21 cellular contexts compared by ENCODE assay signal in genomic region chr12:106063826-106064575, GRCh38.
A peak's percentile ranks its signal among the peaks of the same experiment; 100 is the strongest.
DNase-seq lines count a peak whose midpoint lies in the region; ATAC-seq, FAIRE-seq and TF ChIP-seq lines count a peak whose summit lies in the region.
"Had no signal": no experiment of that assay in that cellular context is flagged by ENCODE, and none has a peak within 500 bp of the region (broad histone marks: within the 10 kb centered on the region; RNA-seq: fewer than 3 reads in every experiment).

No MANE protein-coding gene starts in this region.

- H3K14ac ChIP-seq in H1 (ENCODE audit: insufficient read length) = no peak overlapping the region

- H3K4me1 ChIP-seq in left ventricle myocardium inferior (peaks cover 48% of the 10 kb centered on the region), H1 (replicated peaks in 1 of 4; ENCODE audit: control insufficient read depth in 3 of 4, insufficient read depth in 4 of 4, low read length in 3 of 4) (peaks cover 0 to 8% (median 2%) of the 10 kb centered on the region in 4 experiments; a peak in 3 of 7 replicates), mucosa of descending colon (ENCODE audit: low read depth) (no peaks in the 10 kb centered on the region)
- H3K4me1 ChIP-seq: BLaER1 had no signal

- POLR2A ChIA-PET in H1 (lab: Charles Lee; ENCODE audit: partially characterized antibody) = interaction anchor here (0.7 kb wide), 1 partner anchor 36 kb away, joined by 3 read pairs; no protein-coding TSS in a partner anchor

- CTCF ChIA-PET in H1 (lab: Charles Lee; ENCODE audit: partially characterized antibody) = interaction anchor here (0.8 to 1.6 kb wide), 3 partner anchors 11 to 371 kb away, joined by 3 to 4 read pairs (median 3); no protein-coding TSS in a partner anchor

- no peak overlapping the region; the same call in 1 of the 2 replicates for H2BK5ac ChIP-seq in H1 (ENCODE audit: low read depth, low read length)

- no peaks in the 10 kb centered on the region for H3K79me1 ChIP-seq in H1 (ENCODE audit: low read depth, low read length)

- FAIRE-seq in H1 (lab: Jason Lieb, UNC) (no peak), GM12891 (lab: Jason Lieb, UNC) (no peak)
- FAIRE-seq: HTR-8/SVneo had no signal

- H2AK5ac ChIP-seq in H1 (ENCODE audit: low read depth, low read length) = no peak overlapping the region

- TF ChIP-seq CTCF in left ventricle myocardium inferior (IDR thresholded peaks at IDR 0.05; ENCODE audit: borderline replicate concordance) (no peak), H1 (IDR thresholded peaks at IDR 0.05; ENCODE audit: control extremely low read depth in 1 of 3, insufficient read depth in 1 of 3, low read depth in 1 of 3, low read length in 3 of 3) (no peak), nephron progenitor cell (IDR thresholded peaks at IDR 0.05) (no peak), mucosa of descending colon (IDR thresholded peaks at IDR 0.05) (no peak)

- no peaks in the 10 kb centered on the region for H3K9me3 Mint-ChIP-seq in nephron progenitor cell

- H4K91ac ChIP-seq in H1 (replicated peaks; ENCODE audit: insufficient read length, low read length) = no peak overlapping the region

- H3K9me3 ChIP-seq in left ventricle myocardium inferior (replicated peaks) (no peaks in the 10 kb centered on the region), H1 (ENCODE audit: insufficient read depth in 2 of 2, low read depth in 1 of 2, low read length in 1 of 2) (no peaks in the 10 kb centered on the region), mucosa of descending colon (no peaks in the 10 kb centered on the region)
- H3K9me3 ChIP-seq: BLaER1 had no signal

- peak overlapping the region; percentile 53 for H3K27ac ChIP-seq in left ventricle myocardium inferior (replicated peaks)
- no peak overlapping the region for H3K27ac ChIP-seq in H1 (ENCODE audit: low read depth, low read length)
- H3K27ac ChIP-seq: BLaER1, GM23248, RWPE1 had no signal

- no peak overlapping the region for H2BK120ac ChIP-seq in H1 (replicated peaks; ENCODE audit: low read depth, low read length)

- H3K4me3 Mint-ChIP-seq in nephron progenitor cell = no peak overlapping the region
- H3K4me3 Mint-ChIP-seq: CD4-positive, alpha-beta memory T cell; IgD-negative memory B cell had no signal

- H4K5ac ChIP-seq in H1 (ENCODE audit: insufficient read length, low read depth, low read length) = no peak overlapping the region

- no peak overlapping the region for H2BK12ac ChIP-seq in H1 (ENCODE audit: low read depth, low read length)

- H3K4ac ChIP-seq in H1 (replicated peaks; ENCODE audit: insufficient read length, low read depth, low read length) = no peak overlapping the region

- H3K36me3 Mint-ChIP-seq in nephron progenitor cell (ENCODE audit: low read depth) = peaks cover 59% of the 10 kb centered on the region
- H3K36me3 Mint-ChIP-seq: CD4-positive, alpha-beta memory T cell had no signal

- H3K27me3 ChIP-seq in left ventricle myocardium inferior (ENCODE audit: low read depth) = no peaks in the 10 kb centered on the region
- H3K27me3 ChIP-seq in H1 (replicated peaks in 1 of 4; ENCODE audit: control insufficient read depth in 3 of 4, extremely low read depth in 1 of 4, insufficient read depth in 3 of 4, low read length in 3 of 4) = no peaks in the 10 kb centered on the region
- H3K27me3 ChIP-seq: BLaER1 had no signal

- ATAC-seq in Right ventricle myocardium superior (ENCODE audit: poor library complexity) (no peak), mucosa of descending colon (no peak)
- ATAC-seq: PC-3 had no signal

- 72% methylated on average over 4 of the region's 4 CpGs; no CpG with 5 or more reads in 1 of the 2 experiments for WGBS in H1 (ENCODE audit: extremely low coverage in 1 of 2, insufficient coverage in 1 of 2, insufficient read length in 1 of 2, insufficient replicate concordance in 2 of 2, low coverage in 1 of 2, low lambda C conversion rate in 2 of 2, missing lambda C conversion rate in 1 of 2), 2 experiments

- no peak for TF ChIP-seq EP300 in H1 (IDR thresholded peaks at IDR 0.05; ENCODE audit: borderline replicate concordance in 1 of 2, low read depth in 2 of 2, low read length in 2 of 2)

- H4K20me1 ChIP-seq in H1 (replicated peaks in 1 of 2; ENCODE audit: control insufficient read depth in 1 of 2, insufficient read depth in 2 of 2, low read length in 2 of 2) = peaks cover 0 to 2% of the 10 kb centered on the region in 2 experiments
- H4K20me1 ChIP-seq: BLaER1 had no signal

- TF ChIP-seq RAD21 in H1 (IDR thresholded peaks at IDR 0.05 in 1 of 2, conservative IDR thresholded peaks at IDR 0.05 in 1 of 2; ENCODE audit: low read depth in 2 of 2, low read length in 2 of 2) = no peak

- intact Hi-C loops in left ventricle myocardium inferior (cut with micrococcal nuclease) = no loop called here
- intact Hi-C loops in Right ventricle myocardium superior (cut with DNase I) = no loop called here
- intact Hi-C loops in mucosa of descending colon (cut with DNase I, micrococcal nuclease) = no loop called here

- H3K23me2 ChIP-seq in H1 (ENCODE audit: low read depth, low read length) = no peaks in the 10 kb centered on the region

- no peak overlapping the region for H3K56ac ChIP-seq in H1 (replicated peaks; ENCODE audit: insufficient read length, low read depth, low read length)

- no peak overlapping the region for H3K23ac ChIP-seq in H1 (ENCODE audit: insufficient read length)

- H3K27me3 Mint-ChIP-seq in nephron progenitor cell (ENCODE audit: low read depth, poor library complexity) = no peaks in the 10 kb centered on the region

- no peak overlapping the region for H2AFZ ChIP-seq in H1 (ENCODE audit: low read length)
- H2AFZ ChIP-seq: GM23248 had no signal

- no peak overlapping the region for H3K18ac ChIP-seq in H1 (ENCODE audit: extremely low read depth, low read length)

- DNase-seq in left ventricle myocardium inferior = no peak
- no peak for DNase-seq in Right ventricle myocardium superior
- no peak for DNase-seq in H1 (ENCODE audit: low read depth in 1 of 2, low spot score in 2 of 2)
- DNase-seq in nephron progenitor cell = no peak
- no peak for DNase-seq in mucosa of descending colon
- DNase-seq in activated gamma-delta T cell (lab: John Stamatoyannopoulos, UW) = no peak
- DNase-seq in T-helper 2 cell = no peak
- DNase-seq in GM12891 (ENCODE audit: insufficient read length, low spot score) = no peak
- DNase-seq: CD4-positive, alpha-beta memory T cell; DMS153; GDM1; GM23248; Karpas-422; NCI-H1417 treated with DMSO at 0.1 percent for 48 hours; NCI-H2081; NCI-H82; PC-3 had no signal

- no peak overlapping the region for H2BK15ac ChIP-seq in H1 (ENCODE audit: low read length)

- no peak overlapping the region for H4K8ac ChIP-seq in H1 (ENCODE audit: extremely low read depth, insufficient read depth, low read length)

- H3K4me3 ChIP-seq in left ventricle myocardium inferior (no peak overlapping the region), H1 (ENCODE audit: extremely low read depth in 1 of 4, insufficient read depth in 2 of 4, low read depth in 3 of 4, low read length in 4 of 4) (no peak overlapping the region), mucosa of descending colon (no peak overlapping the region)
- H3K4me3 ChIP-seq: BLaER1, GM23248 had no signal

- peak overlapping the region; percentile 64 for H3K27ac Mint-ChIP-seq in nephron progenitor cell
- H3K27ac Mint-ChIP-seq: CD4-positive, alpha-beta memory T cell; IgD-negative memory B cell had no signal

- H3K79me2 ChIP-seq in H1 (ENCODE audit: control insufficient read depth in 1 of 2, insufficient read depth in 2 of 2, low read length in 2 of 2) = no peaks in the 10 kb centered on the region

- TF ChIP-seq POLR2A in H1 (IDR thresholded peaks at IDR 0.05; ENCODE audit: control extremely low read depth in 1 of 2, low read depth in 2 of 2, low read length in 2 of 2) = no peak
- TF ChIP-seq POLR2A in GM12891 (IDR thresholded peaks at IDR 0.05; ENCODE audit: low read depth, low read length) = no peak

- H3K4me1 Mint-ChIP-seq in nephron progenitor cell = peaks cover 24% of the 10 kb centered on the region
- H3K4me1 Mint-ChIP-seq: CD4-positive, alpha-beta memory T cell; IgD-negative memory B cell had no signal

- H3K36me3 ChIP-seq in left ventricle myocardium inferior (peaks cover 36% of the 10 kb centered on the region), H1 (ENCODE audit: control insufficient read depth in 2 of 4, insufficient read depth in 4 of 4, low read length in 3 of 4) (peaks cover 0 to 17% (median 10%) of the 10 kb centered on the region in 4 experiments; a peak in 5 of 8 replicates), mucosa of descending colon (ENCODE audit: low read depth) (no peaks in the 10 kb centered on the region)
- H3K36me3 ChIP-seq: BLaER1 had no signal

- no peak overlapping the region for H2BK20ac ChIP-seq in H1 (ENCODE audit: low read length)

- H3K4me2 ChIP-seq in H1 (ENCODE audit: insufficient read depth in 1 of 2, low read depth in 2 of 2, low read length in 2 of 2) = no peak overlapping the region
- H3K4me2 ChIP-seq: BLaER1 had no signal

- H3K9ac ChIP-seq in H1 (replicated peaks in 1 of 4; ENCODE audit: extremely low read depth in 1 of 4, low read depth in 3 of 4, low read length in 3 of 4) = no peak overlapping the region
- H3K9ac ChIP-seq: BLaER1, GM23248 had no signal

TF ChIP-seq in H1, 55 proteins besides CTCF, POLR2A, EP300 and RAD21:
- TF ChIP-seq KDM4A (IDR thresholded peaks at IDR 0.05; ENCODE audit: low read depth, low read length, severe bottlenecking) = no peak
- no peak for TF ChIP-seq SP4 (IDR thresholded peaks at IDR 0.05; ENCODE audit: low read length)
- no peak for TF ChIP-seq HDAC6 (IDR thresholded peaks at IDR 0.05; ENCODE audit: low read depth, low read length)
- TF ChIP-seq HDAC2 (IDR thresholded peaks at IDR 0.05; ENCODE audit: borderline replicate concordance in 1 of 2, low read depth in 2 of 2, low read length in 2 of 2) = 0 out of 4 replicates have a peak, but pooled peaks of 1 of the 2 experiments have one; percentile 68
- no peak for TF ChIP-seq NRF1 (IDR thresholded peaks at IDR 0.05; ENCODE audit: low read depth, low read length)
- peak; percentile 73 for TF ChIP-seq KDM1A (IDR thresholded peaks at IDR 0.05; ENCODE audit: borderline replicate concordance, low read length)
- no peak for TF ChIP-seq SRF (IDR thresholded peaks at IDR 0.05; ENCODE audit: low read depth, low read length)
- no peak for TF ChIP-seq CEBPB (IDR thresholded peaks at IDR 0.05; ENCODE audit: low read depth, low read length)

TF ChIP-seq in GM12891, 5 proteins besides CTCF, POLR2A, EP300 and RAD21:
- TF ChIP-seq PAX5 (IDR thresholded peaks at IDR 0.05; ENCODE audit: insufficient read depth, low read length, severe bottlenecking) (no peak), TAF1 (IDR thresholded peaks at IDR 0.05; ENCODE audit: low read depth, low read length) (no peak), POLR2AphosphoS5 (IDR thresholded peaks at IDR 0.05; ENCODE audit: low read depth, low read length) (no peak), SPI1 (IDR thresholded peaks at IDR 0.05; ENCODE audit: low read depth, low read length) (no peak), POU2F2 (IDR thresholded peaks at IDR 0.05; ENCODE audit: low read depth, low read length) (no peak)
TF ChIP-seq in GM12891: peak in this region for 0.
